11 cellular contexts compared by ENCODE assay signal in genomic region chr7:149776305-149776704, GRCh38. TPM values are rescaled to one million over a fixed set of nuclear protein-coding genes. Genes with fewer than 3 reads are reported as not detected.
A peak's percentile ranks its signal among the peaks of the same experiment; 100 is the strongest.
DNase-seq lines count a peak whose midpoint lies in the region; ATAC-seq, FAIRE-seq and TF ChIP-seq lines count a peak whose summit lies in the region.
"Had no signal": no experiment of that assay in that cellular context is flagged by ENCODE, and none has a peak within 500 bp of the region (broad histone marks: within the 10 kb centered on the region; RNA-seq: fewer than 3 reads in every experiment).

No MANE protein-coding gene starts in this region.

- no peak overlapping the region for H2BK120ac ChIP-seq in H1 (replicated peaks; ENCODE audit: low read depth, low read length)

- H3K79me1 ChIP-seq in H1 (ENCODE audit: low read depth, low read length) = no peaks in the 10 kb centered on the region

- no peak overlapping the region for H4K5ac ChIP-seq in H1 (ENCODE audit: insufficient read length, low read depth, low read length)

- TF ChIP-seq CTCF in BE2C (IDR thresholded peaks at IDR 0.05; ENCODE audit: low read depth, low read length) (no peak), H1 (IDR thresholded peaks at IDR 0.05; ENCODE audit: control extremely low read depth in 1 of 3, insufficient read depth in 1 of 3, low read depth in 1 of 3, low read length in 3 of 3) (no peak), lower lobe of right lung (IDR thresholded peaks at IDR 0.05) (no peak)

- H3K18ac ChIP-seq in H1 (ENCODE audit: extremely low read depth, low read length) = no peak overlapping the region

- no peak overlapping the region for H2BK5ac ChIP-seq in H1 (ENCODE audit: low read depth, low read length)

- no peak overlapping the region for H2AK5ac ChIP-seq in H1 (ENCODE audit: low read depth, low read length)

- no peak overlapping the region for H3K4ac ChIP-seq in H1 (replicated peaks; ENCODE audit: insufficient read length, low read depth, low read length)

- H3K36me3 ChIP-seq in BE2C (no peaks in the 10 kb centered on the region), H1 (ENCODE audit: control insufficient read depth in 2 of 4, insufficient read depth in 4 of 4, low read length in 3 of 4) (no peaks in the 10 kb centered on the region), lower lobe of right lung (no peaks in the 10 kb centered on the region)

- CTCF ChIA-PET in H1 (lab: Charles Lee; ENCODE audit: partially characterized antibody) = interaction anchor here (0.7 to 12.9 kb wide), 8 partner anchors 8 to 114 kb away, joined by 3 to 115 read pairs (median 6); no protein-coding TSS in a partner anchor
- CTCF ChIA-PET in activated naive CD4-positive, alpha-beta T cell treated with anti-CD3 and anti-CD28 coated beads for 36 hours (lab: Charles Lee) = interaction anchor here (0.6 kb wide), 1 partner anchor 60 kb away, joined by 3 read pairs; no protein-coding TSS in a partner anchor

- no peak overlapping the region for H2BK12ac ChIP-seq in H1 (ENCODE audit: low read depth, low read length)

- in situ Hi-C loops in G401 (cut with HindIII; ENCODE audit: low sequenced_read_pairs) = no loop called here

- H2AFZ ChIP-seq in H1 (ENCODE audit: low read length) = no peak overlapping the region

- H3K23ac ChIP-seq in H1 (ENCODE audit: insufficient read length) = no peak overlapping the region

- H3K14ac ChIP-seq in H1 (ENCODE audit: insufficient read length) = no peak overlapping the region

- no peak overlapping the region for H4K8ac ChIP-seq in H1 (ENCODE audit: extremely low read depth, insufficient read depth, low read length)

- WGBS in H1 (ENCODE audit: extremely low coverage in 1 of 2, insufficient coverage in 1 of 2, insufficient read length in 1 of 2, insufficient replicate concordance in 2 of 2, low coverage in 1 of 2, low lambda C conversion rate in 2 of 2, missing lambda C conversion rate in 1 of 2), 2 experiments = 85% methylated on average over 15 of the region's 15 CpGs; no CpG with 5 or more reads in 1 of the 2 experiments

- DNase-seq in BE2C (peak; percentile 71), NCI-H226 (peak; percentile 28), H1 (ENCODE audit: low read depth in 1 of 2, low spot score in 2 of 2) (no peak), lower lobe of right lung (peak; percentile 83), G401 (ENCODE audit: low spot score) (no peak)
- no peak for DNase-seq in stimulated activated CD4-positive, alpha-beta T cell treated with anti-CD3 and anti-CD28 coated beads, Interleukin-1b, Interleukin-23, amount 100 ng/mL, for 48 hours
- DNase-seq in activated effector memory CD4-positive, alpha-beta T cell treated with Interleukin-2 at 50 U/mL for 16 hours = no peak
- DNase-seq in activated naive CD4-positive, alpha-beta T cell treated with anti-CD3 and anti-CD28 coated beads for 36 hours = no peak
- DNase-seq: foreskin keratinocyte, natural killer cell had no signal

- H3K9me3 Mint-ChIP-seq in activated naive CD4-positive, alpha-beta T cell treated with anti-CD3 and anti-CD28 coated beads for 36 hours = no peaks in the 10 kb centered on the region
- H3K9me3 Mint-ChIP-seq: natural killer cell; stimulated activated naive CD8-positive, alpha-beta T cell treated with anti-CD3 and anti-CD28 coated beads, Interleukin-15, Interleukin-2, amounts not matched to agents 100 ng/mL and 50 ng/mL, for 24 hours had no signal

- H3K9ac ChIP-seq in H1 (replicated peaks in 1 of 4; ENCODE audit: extremely low read depth in 1 of 4, low read depth in 3 of 4, low read length in 3 of 4) = no peak overlapping the region

- H3K4me1 Mint-ChIP-seq in activated naive CD4-positive, alpha-beta T cell treated with anti-CD3 and anti-CD28 coated beads for 36 hours (ENCODE audit: low read depth) = peaks cover 6% of the 10 kb centered on the region

- peak; percentile 2 to 11 for ATAC-seq in lower lobe of right lung
- ATAC-seq: foreskin keratinocyte, natural killer cell had no signal

- no peak overlapping the region for H3K4me3 ChIP-seq in BE2C (ENCODE audit: low read depth, low read length)
- no peak overlapping the region for H3K4me3 ChIP-seq in H1 (ENCODE audit: extremely low read depth in 1 of 4, insufficient read depth in 2 of 4, low read depth in 3 of 4, low read length in 4 of 4)
- peak overlapping the region; percentile 50 for H3K4me3 ChIP-seq in lower lobe of right lung

- no peak for TF ChIP-seq POLR2A in H1 (IDR thresholded peaks at IDR 0.05; ENCODE audit: control extremely low read depth in 1 of 2, low read depth in 2 of 2, low read length in 2 of 2)

- H3K27me3 ChIP-seq in BE2C = peaks cover 2% of the 10 kb centered on the region; the same call in 1 of the 2 replicates
- H3K27me3 ChIP-seq in H1 (replicated peaks in 1 of 4; ENCODE audit: control insufficient read depth in 3 of 4, extremely low read depth in 1 of 4, insufficient read depth in 3 of 4, low read length in 3 of 4) = peaks cover 8 to 28% (median 26%) of the 10 kb centered on the region in 4 experiments
- H3K27me3 ChIP-seq in lower lobe of right lung (ENCODE audit: low read depth) = no peaks in the 10 kb centered on the region

- no peak overlapping the region for H2BK20ac ChIP-seq in H1 (ENCODE audit: low read length)

- H3K4me3 Mint-ChIP-seq in activated naive CD4-positive, alpha-beta T cell treated with anti-CD3 and anti-CD28 coated beads for 36 hours = no peak overlapping the region
- H3K4me3 Mint-ChIP-seq: natural killer cell; stimulated activated naive CD8-positive, alpha-beta T cell treated with anti-CD3 and anti-CD28 coated beads, Interleukin-15, Interleukin-2, amounts not matched to agents 100 ng/mL and 50 ng/mL, for 24 hours had no signal

- H3K4me1 ChIP-seq in BE2C (peaks cover 14% of the 10 kb centered on the region), H1 (replicated peaks in 1 of 4; ENCODE audit: control insufficient read depth in 3 of 4, insufficient read depth in 4 of 4, low read length in 3 of 4) (peaks cover 0 to 6% (median 5%) of the 10 kb centered on the region in 4 experiments; a peak in 6 of 7 replicates), lower lobe of right lung (peaks cover 26% of the 10 kb centered on the region)
- H3K4me1 ChIP-seq: foreskin keratinocyte had no signal

- no peak for TF ChIP-seq RAD21 in H1 (IDR thresholded peaks at IDR 0.05 in 1 of 2, conservative IDR thresholded peaks at IDR 0.05 in 1 of 2; ENCODE audit: low read depth in 2 of 2, low read length in 2 of 2)

- no peaks in the 10 kb centered on the region for H3K27me3 Mint-ChIP-seq in activated naive CD4-positive, alpha-beta T cell treated with anti-CD3 and anti-CD28 coated beads for 36 hours (ENCODE audit: low read depth)
- H3K27me3 Mint-ChIP-seq: stimulated activated naive CD8-positive, alpha-beta T cell treated with anti-CD3 and anti-CD28 coated beads, Interleukin-15, Interleukin-2, amounts not matched to agents 100 ng/mL and 50 ng/mL, for 24 hours had no signal

- no peaks in the 10 kb centered on the region for H3K79me2 ChIP-seq in H1 (ENCODE audit: control insufficient read depth in 1 of 2, insufficient read depth in 2 of 2, low read length in 2 of 2)

- no peak for FAIRE-seq in H1 (lab: Jason Lieb, UNC)

- no peak overlapping the region for H3K27ac ChIP-seq in H1 (ENCODE audit: low read depth, low read length)
- H3K27ac ChIP-seq in lower lobe of right lung = peak overlapping the region; percentile 79
- H3K27ac ChIP-seq: foreskin keratinocyte had no signal

- no peak for TF ChIP-seq EP300 in H1 (IDR thresholded peaks at IDR 0.05; ENCODE audit: borderline replicate concordance in 1 of 2, low read depth in 2 of 2, low read length in 2 of 2)

- H2BK15ac ChIP-seq in H1 (ENCODE audit: low read length) = 0 out of 2 replicates have a peak overlapping the region, but pooled peaks have one; percentile 72

- H4K20me1 ChIP-seq in H1 (replicated peaks in 1 of 2; ENCODE audit: control insufficient read depth in 1 of 2, insufficient read depth in 2 of 2, low read length in 2 of 2) = peaks cover 0 to 5% of the 10 kb centered on the region in 2 experiments

- H3K36me3 Mint-ChIP-seq in activated naive CD4-positive, alpha-beta T cell treated with anti-CD3 and anti-CD28 coated beads for 36 hours (ENCODE audit: low read depth) = no peaks in the 10 kb centered on the region
- H3K36me3 Mint-ChIP-seq: natural killer cell had no signal

- H3K9me3 ChIP-seq in BE2C (no peaks in the 10 kb centered on the region), H1 (ENCODE audit: insufficient read depth in 2 of 2, low read depth in 1 of 2, low read length in 1 of 2) (no peaks in the 10 kb centered on the region), lower lobe of right lung (no peaks in the 10 kb centered on the region)

- POLR2A ChIA-PET in H1 (lab: Charles Lee; ENCODE audit: partially characterized antibody) = interaction anchor here (0.6 to 1.5 kb wide), 2 partner anchors 11 to 68 kb away, joined by 3 to 4 read pairs; no protein-coding TSS in a partner anchor

- no peak overlapping the region for H3K27ac Mint-ChIP-seq in activated naive CD4-positive, alpha-beta T cell treated with anti-CD3 and anti-CD28 coated beads for 36 hours
- H3K27ac Mint-ChIP-seq: natural killer cell; stimulated activated naive CD8-positive, alpha-beta T cell treated with anti-CD3 and anti-CD28 coated beads, Interleukin-15, Interleukin-2, amounts not matched to agents 100 ng/mL and 50 ng/mL, for 24 hours had no signal

- peaks cover 12% of the 10 kb centered on the region; the same call in 1 of the 2 replicates for H3K23me2 ChIP-seq in H1 (ENCODE audit: low read depth, low read length)

- H3K4me2 ChIP-seq in H1 (ENCODE audit: insufficient read depth in 1 of 2, low read depth in 2 of 2, low read length in 2 of 2) = no peak overlapping the region

- H4K91ac ChIP-seq in H1 (replicated peaks; ENCODE audit: insufficient read length, low read length) = no peak overlapping the region

- H3K56ac ChIP-seq in H1 (replicated peaks; ENCODE audit: insufficient read length, low read depth, low read length) = no peak overlapping the region

- intact Hi-C loops in lower lobe of right lung (cut with DNase I) = no loop called here
- intact Hi-C loops in activated naive CD4-positive, alpha-beta T cell treated with anti-CD3 and anti-CD28 coated beads for 36 hours (cut with micrococcal nuclease) = no loop called here

TF ChIP-seq in H1, 55 proteins besides CTCF, POLR2A, EP300 and RAD21 (continues in another document):
- no peak for TF ChIP-seq SP4 (IDR thresholded peaks at IDR 0.05; ENCODE audit: low read length)

RNA-seq across cellular contexts. Expression of gene ZNF467, which starts 2.9 kb away (rescaled TPM):
- 149 TPM for polyA plus RNA-seq in BE2C (2012; ENCODE audit: insufficient read depth, insufficient read length, low read depth)
- total RNA-seq in H1 (2021; fragmentation: NEBNext Ultra II Directional; extraction: Animal tissue kit (Norgen Biotek cat#: 25700)) = 0.40 and 0.50 TPM in 2 replicates
- polyA plus RNA-seq in H1 (2011; rRNA removed) = 0.51 and 0.89 TPM in 2 replicates
- 0.44 TPM for polyA plus RNA-seq in H1 (2011; cell fraction: cytosol; rRNA removed)
- polyA plus RNA-seq in H1 (2011; cell fraction: nucleus; rRNA removed) = 1.7 TPM
- 0.36 to 0.89 TPM (median 0.75 TPM) in 4 replicates for polyA plus RNA-seq in H1 (2012, experiment 1 of 2)
- polyA plus RNA-seq in H1 (2012, experiment 2 of 2) = 0.35 TPM
- 0.20 TPM for polyA plus RNA-seq in H1 (2013, experiment 1 of 2)
- polyA plus RNA-seq in H1 (2013, experiment 2 of 2) = 0.13 TPM
- 0.05 and 0.13 TPM in 2 replicates for polyA minus RNA-seq in H1 (2011; rRNA and poly(A)+ RNA removed)
- not detected for polyA minus RNA-seq in H1 (2011; cell fraction: cytosol; rRNA and poly(A)+ RNA removed)
- 0.70 TPM for polyA minus RNA-seq in H1 (2011; cell fraction: nucleus; rRNA and poly(A)+ RNA removed)
- total RNA-seq in lower lobe of right lung = 23.0 TPM
- under 1 TPM; 0.47 to 0.93 TPM for total RNA-seq in activated naive CD4-positive, alpha-beta T cell treated with anti-CD3 and anti-CD28 coated beads for 36 hours
- total RNA-seq in G401 (2014; rRNA removed; shearing (Covaris generic)) = 7.9 and 9.8 TPM in 2 replicates

Comparison
In these comparisons a context has a peak if more than half of its experiments do, and no peak if none do; other contexts are left out.
1. DNase-seq: peak in BE2C (single experiment), NCI-H226 (single experiment) and lower lobe of right lung (single experiment); none in H1 (0 of 2), stimulated activated CD4-positive, alpha-beta T cell treated with anti-CD3 and anti-CD28 coated beads, Interleukin-1b, Interleukin-23, amount 100 ng/mL, for 48 hours (single experiment), activated effector memory CD4-positive, alpha-beta T cell treated with Interleukin-2 at 50 U/mL for 16 hours (single experiment), activated naive CD4-positive, alpha-beta T cell treated with anti-CD3 and anti-CD28 coated beads for 36 hours (single experiment) and G401 (single experiment).